In genomic region chr4:7877131-7877530, GRCh38 we compare ENCODE assay signal across 13 cellular contexts.
DNase-seq lines count a peak whose midpoint lies in the region; ATAC-seq, FAIRE-seq and TF ChIP-seq lines count a peak whose summit lies in the region.
"Had no signal": no experiment of that assay in that cellular context is flagged by ENCODE, and none has a peak within 500 bp of the region (broad histone marks: within the 10 kb centered on the region; RNA-seq: fewer than 3 reads in every experiment).

No MANE protein-coding gene starts in this region.

- peak overlapping the region; percentile 52 for H3K4me3 Mint-ChIP-seq in activated CD4-positive, alpha-beta T cell treated with anti-CD3 and anti-CD28 coated beads, Interleukin-2, amount 10 ng/mL, durations not matched to agents 7 days and 5 days
- H3K4me3 Mint-ChIP-seq in T-cell, result peak overlapping the region; percentile 15 to 72 (median 45)
- H3K4me3 Mint-ChIP-seq: stimulated activated memory B cell treated with anti-CD40 and anti-IgM and Interleukin-4, amounts not matched to agents 10 μg/mL and 1 μg/mL and 100 μg/mL, for 72 hours had no signal

- peak; percentile 26 for FAIRE-seq in endothelial cell of umbilical vein (lab: Jason Lieb, UNC)
- FAIRE-seq: D721Med had no signal

- H3K27ac ChIP-seq in endothelial cell of umbilical vein (ENCODE audit: insufficient read depth, low read depth, low read length) (peak overlapping the region; percentile 30), sigmoid colon (peak overlapping the region; percentile 54 to 89 (median 80))
- H3K27ac ChIP-seq: PC-9 had no signal

- TF ChIP-seq EP300 in sigmoid colon (IDR thresholded peaks at IDR 0.05), result no peak

- peaks cover 4% of the 10 kb centered on the region for H4K20me1 ChIP-seq in endothelial cell of umbilical vein (replicated peaks; ENCODE audit: control insufficient read depth, extremely low read depth, insufficient read depth, low read length)

- peaks cover 51% of the 10 kb centered on the region for H3K4me1 Mint-ChIP-seq in activated CD4-positive, alpha-beta T cell treated with anti-CD3 and anti-CD28 coated beads, Interleukin-2, amount 10 ng/mL, durations not matched to agents 7 days and 5 days
- peaks cover 20 to 71% (median 41%) of the 10 kb centered on the region in 3 donors for H3K4me1 Mint-ChIP-seq in T-cell
- H3K4me1 Mint-ChIP-seq: stimulated activated memory B cell treated with anti-CD40 and anti-IgM and Interleukin-4, amounts not matched to agents 10 μg/mL and 1 μg/mL and 100 μg/mL, for 72 hours had no signal

- no peak for DNase-seq in activated CD4-positive, alpha-beta T cell treated with anti-CD3 and anti-CD28 coated beads, Interleukin-2, amount 10 ng/mL, durations not matched to agents 7 days and 5 days
- DNase-seq in activated CD4-positive, alpha-beta T cell treated with anti-CD3 and anti-CD28 coated beads, Interleukin-2, amount 50 U/mL, for 1 hour, result no peak
- DNase-seq in T-cell (no peak), endothelial cell of umbilical vein (ENCODE audit: low read depth, low spot score) (no peak), sigmoid colon (peak; percentile 50), dedifferentiated amniotic fluid mesenchymal stem cell (ENCODE audit: extremely low spot score) (no peak), SW 1271 (lab: John Stamatoyannopoulos, UW) (no peak)
- DNase-seq: activated CD4-positive, alpha-beta T cell treated with anti-CD3 and anti-CD28 coated beads for 1 hour; PC-9 had no signal

- intact Hi-C loops in endothelial cell of umbilical vein (cut with micrococcal nuclease), result loop anchor here (2.0 kb wide), 2 partner anchors 62 to 92 kb away; partner anchors contain the start of gene AFAP1
- intact Hi-C loops in sigmoid colon (cut with DNase I), result loop anchor here (2.0 kb wide), 1 partner anchor 72 kb away; no protein-coding TSS in a partner anchor

- H3K27ac Mint-ChIP-seq in activated CD4-positive, alpha-beta T cell treated with anti-CD3 and anti-CD28 coated beads, Interleukin-2, amount 10 ng/mL, durations not matched to agents 7 days and 5 days, result peak overlapping the region; percentile 81
- H3K27ac Mint-ChIP-seq in T-cell, result peak overlapping the region; percentile 87 to 97
- H3K27ac Mint-ChIP-seq: stimulated activated memory B cell treated with anti-CD40 and anti-IgM and Interleukin-4, amounts not matched to agents 10 μg/mL and 1 μg/mL and 100 μg/mL, for 72 hours had no signal

- H3K4me3 ChIP-seq in endothelial cell of umbilical vein (replicated peaks in 1 of 3; ENCODE audit: insufficient read depth in 1 of 3, low read depth in 1 of 3, low read length in 3 of 3), result no peak overlapping the region
- H3K4me3 ChIP-seq in sigmoid colon, result peak overlapping the region in 1 of 4 donors; percentile 18
- H3K4me3 ChIP-seq: PC-9 had no signal

- H3K9me3 ChIP-seq in endothelial cell of umbilical vein (replicated peaks; ENCODE audit: control insufficient read depth, insufficient read depth, low read length) (no peaks in the 10 kb centered on the region), sigmoid colon (no peaks in the 10 kb centered on the region)
- H3K9me3 ChIP-seq: right atrium auricular region had no signal

- no peaks in the 10 kb centered on the region for H3K9me3 Mint-ChIP-seq in activated CD4-positive, alpha-beta T cell treated with anti-CD3 and anti-CD28 coated beads, Interleukin-2, amount 10 ng/mL, durations not matched to agents 7 days and 5 days
- H3K9me3 Mint-ChIP-seq in T-cell, result no peaks in the 10 kb centered on the region
- H3K9me3 Mint-ChIP-seq: stimulated activated memory B cell treated with anti-CD40 and anti-IgM and Interleukin-4, amounts not matched to agents 10 μg/mL and 1 μg/mL and 100 μg/mL, for 72 hours had no signal

- no peaks in the 10 kb centered on the region for H3K27me3 Mint-ChIP-seq in activated CD4-positive, alpha-beta T cell treated with anti-CD3 and anti-CD28 coated beads, Interleukin-2, amount 10 ng/mL, durations not matched to agents 7 days and 5 days
- H3K27me3 Mint-ChIP-seq in T-cell, result no peaks in the 10 kb centered on the region

- no peak for TF ChIP-seq CTCF in endothelial cell of umbilical vein (IDR thresholded peaks at IDR 0.05; ENCODE audit: extremely low read depth in 1 of 2, insufficient read depth in 1 of 2, low read depth in 1 of 2, low read length in 2 of 2)
- TF ChIP-seq CTCF in sigmoid colon (IDR thresholded peaks at IDR 0.05), result no peak

- WGBS in sigmoid colon, 2 donors, result 81 to 84% methylated on average over 5 of the region's 5 CpGs

- H3K36me3 ChIP-seq in endothelial cell of umbilical vein (ENCODE audit: control insufficient read depth in 2 of 2, extremely low read depth in 1 of 2, insufficient read depth in 2 of 2, low read length in 2 of 2) (no peaks in the 10 kb centered on the region), sigmoid colon (no peaks in the 10 kb centered on the region)
- H3K36me3 ChIP-seq: right atrium auricular region had no signal

- CTCF ChIA-PET in activated CD4-positive, alpha-beta T cell treated with anti-CD3 and anti-CD28 coated beads, Interleukin-2, amount 10 ng/mL, durations not matched to agents 7 days and 5 days (lab: Charles Lee), result interaction anchor here (0.7 to 1.8 kb wide), 11 partner anchors 9 to 111 kb away, joined by 3 to 7 read pairs (median 4); no protein-coding TSS in a partner anchor
- CTCF ChIA-PET in T-cell (lab: Charles Lee), result interaction anchor here in 1 of 2 donors (0.7 to 2.2 kb wide), 7 partner anchors 13 to 75 kb away, joined by 3 to 11 read pairs (median 5); no protein-coding TSS in a partner anchor
- CTCF ChIA-PET in endothelial cell of umbilical vein (lab: Charles Lee), result interaction anchor here (0.7 to 3.4 kb wide), 24 partner anchors 9 to 110 kb away, joined by 3 to 20 read pairs (median 5); no protein-coding TSS in a partner anchor

- no peak overlapping the region for H3K9ac ChIP-seq in endothelial cell of umbilical vein (replicated peaks; ENCODE audit: extremely low read depth, insufficient read depth, low read length)

- H3K4me2 ChIP-seq in endothelial cell of umbilical vein (ENCODE audit: insufficient read depth, low read length), result peak overlapping the region; percentile 62
- H3K4me2 ChIP-seq: PC-9 had no signal

- POLR2A ChIA-PET in activated CD4-positive, alpha-beta T cell treated with anti-CD3 and anti-CD28 coated beads, Interleukin-2, amount 10 ng/mL, durations not matched to agents 7 days and 5 days (lab: Charles Lee), result no interaction called here
- POLR2A ChIA-PET in T-cell (lab: Charles Lee) (interaction anchor here in 1 of 2 donors (0.6 kb wide), 1 partner anchor 106 kb away, joined by 5 read pairs; no protein-coding TSS in a partner anchor), endothelial cell of umbilical vein (lab: Charles Lee) (interaction anchor here (1.2 to 1.4 kb wide), 2 partner anchors 33 to 62 kb away, joined by 4 read pairs; partner anchors contain the start of gene AFAP1)

- H3K4me1 ChIP-seq in endothelial cell of umbilical vein (ENCODE audit: control insufficient read depth, extremely low read depth, insufficient read depth, low read length), result peaks cover 54% of the 10 kb centered on the region
- peaks cover 0 to 82% (median 70%) of the 10 kb centered on the region in 4 donors for H3K4me1 ChIP-seq in sigmoid colon

- no peak overlapping the region for H2AFZ ChIP-seq in endothelial cell of umbilical vein (ENCODE audit: low read depth, low read length)
- H2AFZ ChIP-seq: PC-9 had no signal

- ATAC-seq in T-cell (replicated peaks in 1 of 4), result no peak
- ATAC-seq in GM21381 (IDR thresholded peaks at IDR 0.05; ENCODE audit: unreplicated experiment), result no peak
- ATAC-seq: stimulated activated memory B cell treated with anti-CD40 and anti-IgM and Interleukin-4, amounts not matched to agents 10 μg/mL and 1 μg/mL and 100 μg/mL, for 72 hours had no signal

- no peaks in the 10 kb centered on the region for H3K27me3 ChIP-seq in endothelial cell of umbilical vein (ENCODE audit: control insufficient read depth in 2 of 2, insufficient read depth in 2 of 2, low read length in 2 of 2)
- no peaks in the 10 kb centered on the region for H3K27me3 ChIP-seq in sigmoid colon
- H3K27me3 ChIP-seq: right atrium auricular region had no signal

- H3K9me1 ChIP-seq in endothelial cell of umbilical vein (replicated peaks; ENCODE audit: control insufficient read depth, extremely low read depth, insufficient read depth, low read length), result no peaks in the 10 kb centered on the region

- BruUV-seq in endothelial cell of umbilical vein (replicated peaks; lab: Mats Ljungman, UMichigan), result no TSS peak

- TF ChIP-seq POLR2A in endothelial cell of umbilical vein (IDR thresholded peaks at IDR 0.05; ENCODE audit: low read depth, low read length) (no peak), sigmoid colon (IDR thresholded peaks at IDR 0.05) (no peak)

- dilution Hi-C loops in endothelial cell of umbilical vein (cut with MboI; ENCODE audit: extremely low pct_ligation_motif_present, low sequenced_read_pairs), result no loop called here

- peaks cover 96% of the 10 kb centered on the region for H3K79me2 ChIP-seq in endothelial cell of umbilical vein (ENCODE audit: control insufficient read depth, insufficient read depth, low read length)

- H3K36me3 Mint-ChIP-seq in activated CD4-positive, alpha-beta T cell treated with anti-CD3 and anti-CD28 coated beads, Interleukin-2, amount 10 ng/mL, durations not matched to agents 7 days and 5 days (ENCODE audit: low read depth), result no peaks in the 10 kb centered on the region
- H3K36me3 Mint-ChIP-seq in T-cell, result no peaks in the 10 kb centered on the region
- H3K36me3 Mint-ChIP-seq: stimulated activated memory B cell treated with anti-CD40 and anti-IgM and Interleukin-4, amounts not matched to agents 10 μg/mL and 1 μg/mL and 100 μg/mL, for 72 hours had no signal

TF ChIP-seq in endothelial cell of umbilical vein, 7 proteins besides CTCF, POLR2A, EP300 and RAD21:
- TF ChIP-seq EZH2 (IDR thresholded peaks at IDR 0.05; ENCODE audit: borderline replicate concordance, low read depth, low read length, severe bottlenecking) (no peak), GATA2 (IDR thresholded peaks at IDR 0.05; ENCODE audit: insufficient read depth, insufficient read length, low read depth, low read length) (no peak), JUN (IDR thresholded peaks at IDR 0.05; ENCODE audit: borderline replicate concordance, insufficient read depth, insufficient read length, low read depth) (no peak), MYC (IDR thresholded peaks at IDR 0.05; ENCODE audit: low read depth, low read length) (no peak)
